ENCODE assay signal across 19 cellular contexts in the genomic region with DNA sequence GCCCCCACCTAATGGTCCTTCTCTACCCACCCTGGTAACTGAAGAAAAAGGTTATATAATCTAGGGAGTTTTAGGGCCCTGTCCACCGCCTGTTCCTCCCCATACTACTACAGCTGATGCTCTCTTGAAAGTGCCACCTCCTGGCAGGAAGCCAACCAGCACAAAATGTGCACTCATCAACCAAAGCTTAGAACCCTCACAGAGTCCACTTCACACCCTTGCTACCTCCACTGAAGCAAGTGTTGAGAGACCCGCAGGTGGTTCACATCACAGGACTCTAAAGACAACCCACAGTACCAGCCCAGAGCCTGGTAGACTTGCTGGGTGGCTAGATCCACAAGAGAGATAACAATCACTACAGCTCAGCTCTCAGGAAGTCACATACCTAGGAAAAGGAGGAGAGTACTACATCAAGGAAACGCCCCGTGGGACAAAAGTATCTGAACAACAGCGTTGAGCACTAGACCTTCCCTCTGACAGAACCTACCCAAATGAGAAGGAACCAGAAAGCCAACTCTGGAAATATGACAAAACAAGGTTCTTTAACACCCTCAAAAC. TPM values are rescaled to one million over a fixed set of nuclear protein-coding genes. Genes with fewer than 3 reads are reported as not detected.
"Had no signal": no experiment of that assay in that cellular context is flagged by ENCODE, and none has a peak within 500 bp of the region (broad histone marks: within the 10 kb centered on the region; RNA-seq: fewer than 3 reads in every experiment).

No MANE protein-coding gene starts in this region.

- ATAC-seq: natural killer cell had no signal

- H3K9me3 Mint-ChIP-seq: activated T-helper 1 cell treated with anti-CD3 and anti-CD28 coated beads, Interleukin-12 subunit alpha, Interleukin-12 subunit beta, Interleukin-2, Interleukin-4 antibody, amounts not matched to agents 30 ng/mL and 10 ng/mL and 1 ng/mL, durations not matched to agents 14 hours and 24 hours and 36 hours; central memory CD8-positive, alpha-beta T cell; natural killer cell had no signal

- H3K27me3 ChIP-seq: brain microvascular endothelial cell, left lung, neutrophil, sigmoid colon, stomach, testis, upper lobe of right lung had no signal

- H3K4me3 Mint-ChIP-seq: activated T-helper 1 cell treated with anti-CD3 and anti-CD28 coated beads, Interleukin-12 subunit alpha, Interleukin-12 subunit beta, Interleukin-2, Interleukin-4 antibody, amounts not matched to agents 30 ng/mL and 10 ng/mL and 1 ng/mL, durations not matched to agents 14 hours and 24 hours and 36 hours; central memory CD8-positive, alpha-beta T cell; natural killer cell had no signal

- H3K36me3 Mint-ChIP-seq: natural killer cell had no signal

- H3K9ac ChIP-seq: parathyroid adenoma had no signal

- DNase-seq: activated CD8-positive, alpha-beta memory T cell treated with anti-CD3 and anti-CD28 coated beads for 24 hours; effector CD8-positive, alpha-beta T cell; head of caudate nucleus; natural killer cell; sigmoid colon; stimulated activated CD4-positive, alpha-beta T cell treated with anti-CD3 and anti-CD28 coated beads, Interleukin-1b, Interleukin-23, amount 100 ng/mL, for 48 hours; stomach; upper lobe of right lung had no signal

- H2AFZ ChIP-seq: parathyroid adenoma had no signal

- H3K27ac ChIP-seq: brain microvascular endothelial cell, coronary artery, left lung, neutrophil, parathyroid adenoma, sigmoid colon, stomach, testis, upper lobe of right lung, VCaP had no signal

- H3K9me3 ChIP-seq: neutrophil, sigmoid colon, testis, upper lobe of right lung had no signal

- H3K4me1 Mint-ChIP-seq: central memory CD8-positive, alpha-beta T cell; natural killer cell had no signal

- H3K4me3 ChIP-seq: coronary artery, left lung, sigmoid colon, stomach, testis, upper lobe of right lung had no signal

- H3K79me2 ChIP-seq: parathyroid adenoma had no signal

- H3K27ac Mint-ChIP-seq: activated T-helper 1 cell treated with anti-CD3 and anti-CD28 coated beads, Interleukin-12 subunit alpha, Interleukin-12 subunit beta, Interleukin-2, Interleukin-4 antibody, amounts not matched to agents 30 ng/mL and 10 ng/mL and 1 ng/mL, durations not matched to agents 14 hours and 24 hours and 36 hours; natural killer cell had no signal

- H3K4me1 ChIP-seq: left lung, parathyroid adenoma, sigmoid colon, stomach, testis, upper lobe of right lung had no signal

- H3K36me3 ChIP-seq: brain microvascular endothelial cell, left lung, neutrophil, sigmoid colon, stomach, upper lobe of right lung had no signal

RNA-seq across cellular contexts. Expression of a gene that starts 17.5 kb away (rescaled TPM):
- total RNA-seq: activated T-helper 1 cell treated with anti-CD3 and anti-CD28 coated beads, Interleukin-12 subunit alpha, Interleukin-12 subunit beta, Interleukin-2, Interleukin-4 antibody, amounts not matched to agents 30 ng/mL and 10 ng/mL and 1 ng/mL, durations not matched to agents 14 hours and 24 hours and 36 hours; fibroblast of lung; left lung; natural killer cell; sigmoid colon; stomach; T-helper 1 cell treated with Interleukin-12 subunit alpha and Interleukin-12 subunit beta and Interleukin-4 antibody, amounts not matched to agents 30 ng/mL and 1 ng/mL, for 36 hours; testis; upper lobe of right lung had no signal

RNA-seq across cellular contexts. Expression of a gene that starts 56.8 kb away (rescaled TPM):
- total RNA-seq: activated T-helper 1 cell treated with anti-CD3 and anti-CD28 coated beads, Interleukin-12 subunit alpha, Interleukin-12 subunit beta, Interleukin-2, Interleukin-4 antibody, amounts not matched to agents 30 ng/mL and 10 ng/mL and 1 ng/mL, durations not matched to agents 14 hours and 24 hours and 36 hours; fibroblast of lung; left lung; natural killer cell; sigmoid colon; stomach; T-helper 1 cell treated with Interleukin-12 subunit alpha and Interleukin-12 subunit beta and Interleukin-4 antibody, amounts not matched to agents 30 ng/mL and 1 ng/mL, for 36 hours; testis; upper lobe of right lung had no signal
